1 cellular context compared by ENCODE assay signal in the genomic region with DNA sequence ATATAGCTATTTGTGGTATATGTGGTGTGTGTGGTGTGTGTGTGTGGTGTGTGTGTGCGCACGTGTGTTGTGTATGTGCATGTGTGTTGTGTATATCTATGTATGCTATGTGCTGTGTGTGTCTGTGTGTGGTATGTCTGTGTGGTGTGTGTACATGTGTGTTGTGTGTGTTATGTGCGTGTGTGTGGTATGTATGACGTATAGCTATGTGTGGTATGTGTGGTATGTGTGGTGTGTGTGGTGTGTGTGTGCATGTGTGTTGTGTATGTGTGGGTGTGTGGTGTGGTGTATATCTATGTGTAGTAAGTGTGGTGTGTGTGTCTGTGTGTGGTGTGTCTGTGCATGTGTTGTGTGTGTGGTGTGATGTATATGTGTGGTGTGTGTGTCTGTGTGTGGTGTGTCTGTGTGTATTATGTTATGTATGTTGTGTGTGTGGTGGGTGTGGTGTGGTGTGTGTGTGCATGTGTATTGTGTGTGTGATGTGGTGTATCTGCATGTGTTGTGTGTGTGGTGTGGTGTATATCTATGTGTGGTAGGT.
TF ChIP-seq lines count a peak whose summit lies in the region.

No MANE protein-coding gene starts in this region.

TF ChIP-seq in HEK293, 187 proteins besides CTCF, POLR2A, EP300 and RAD21 (continued from another document):
- no peak for TF ChIP-seq AEBP2 (tag by site-specific recombination; IDR thresholded peaks at IDR 0.05; ENCODE audit: borderline replicate concordance)
TF ChIP-seq in HEK293: peak in this region for 11.
